ENCODE assay signal across 15 cellular contexts in the genomic region with DNA sequence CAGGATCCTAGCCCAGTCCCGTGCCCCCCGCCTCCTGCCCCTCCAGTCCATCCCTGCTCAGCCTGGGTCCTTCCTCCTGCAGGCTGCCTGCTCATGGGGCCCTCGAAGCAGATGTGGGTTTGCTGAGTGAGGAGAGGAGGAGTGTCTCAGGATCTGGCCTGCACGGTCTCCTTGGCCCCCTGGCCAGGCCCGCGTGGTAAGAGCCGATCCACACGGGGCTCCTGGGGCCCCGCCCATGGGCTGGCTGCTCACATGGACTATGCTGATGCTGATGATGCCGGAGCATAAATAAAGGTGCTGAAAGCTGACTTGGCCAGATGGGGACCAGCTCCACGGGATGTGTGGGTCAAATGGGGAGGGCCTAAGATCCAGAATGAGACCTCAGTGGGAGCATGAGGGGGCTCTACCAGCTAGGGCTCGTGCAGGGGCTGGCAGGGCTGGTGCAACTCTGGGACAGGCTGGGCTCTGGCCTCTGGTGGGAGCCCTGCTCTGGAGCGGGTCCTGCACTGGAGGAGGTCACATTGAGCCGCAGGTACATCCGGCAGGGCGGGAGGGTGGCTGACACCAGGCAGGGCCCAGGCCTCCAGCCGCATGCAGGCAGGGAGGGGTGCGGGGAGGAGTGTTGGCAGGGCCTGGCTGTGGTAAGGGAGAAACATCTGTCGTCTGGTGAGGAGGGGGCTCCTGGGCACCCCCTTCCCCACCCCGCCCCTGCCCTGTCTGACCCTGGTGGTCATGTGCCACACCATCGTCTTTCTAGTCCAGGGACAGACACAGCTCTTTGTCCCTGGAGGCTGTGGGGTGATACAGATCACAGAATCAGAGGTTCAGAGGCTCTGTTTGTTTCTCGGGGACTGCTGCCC.
DNase-seq lines count a peak whose midpoint lies in the region; ATAC-seq and FAIRE-seq lines count a peak whose summit lies in the region.
"Had no signal": no experiment of that assay in that cellular context is flagged by ENCODE, and none has a peak within 500 bp of the region (broad histone marks: within the 10 kb centered on the region; RNA-seq: fewer than 3 reads in every experiment).

No MANE protein-coding gene starts in this region.

- no peaks in the 10 kb centered on the region for H3K4me1 Mint-ChIP-seq in activated CD8-positive, alpha-beta memory T cell treated with anti-CD3 and anti-CD28 coated beads, Interleukin-2, amount 10 ng/mL, durations not matched to agents 7 days and 5 days

- DNase-seq in cardiac septum (ENCODE audit: low spot score): peak; percentile 67
- no peak for DNase-seq in left ventricle myocardium superior
- peak; percentile 16 for DNase-seq in activated CD8-positive, alpha-beta memory T cell treated with anti-CD3 and anti-CD28 coated beads, Interleukin-2, amount 10 ng/mL, durations not matched to agents 7 days and 5 days
- peak; percentile 84 for DNase-seq in mesenteric fat pad (ENCODE audit: low spot score)
- DNase-seq in frontal cortex (ENCODE audit: low spot score in 2 of 2): no peak
- no peak for DNase-seq in stimulated activated CD4-positive, alpha-beta T cell treated with anti-CD3 and anti-CD28 coated beads, Interleukin-4, amount 100 ng/mL, for 1 hour
- DNase-seq in SW480 (ENCODE audit: low spot score): no peak
- DNase-seq: ACHN; CD8-positive, alpha-beta memory T cell; GM23248; KBM-7; NCI-H1092; NCI-H226; NCI-H69; PC-9 had no signal

- no peak for ATAC-seq in left ventricle myocardium superior
- ATAC-seq in activated CD8-positive, alpha-beta memory T cell treated with anti-CD3 and anti-CD28 coated beads, Interleukin-2, amount 10 ng/mL, durations not matched to agents 7 days and 5 days: no peak

- intact Hi-C loops in cardiac septum (cut with DNase I): no loop called here
- intact Hi-C loops in left ventricle myocardium superior (cut with micrococcal nuclease): no loop called here

- H3K36me3 Mint-ChIP-seq in activated CD8-positive, alpha-beta memory T cell treated with anti-CD3 and anti-CD28 coated beads, Interleukin-2, amount 10 ng/mL, durations not matched to agents 7 days and 5 days: no peaks in the 10 kb centered on the region
- H3K36me3 Mint-ChIP-seq: CD8-positive, alpha-beta memory T cell had no signal

- no peak for FAIRE-seq in frontal cortex (lab: Jason Lieb, UNC)

- H3K9me3 Mint-ChIP-seq in activated CD8-positive, alpha-beta memory T cell treated with anti-CD3 and anti-CD28 coated beads, Interleukin-2, amount 10 ng/mL, durations not matched to agents 7 days and 5 days (ENCODE audit: low read depth): no peaks in the 10 kb centered on the region

- peaks cover 7% of the 10 kb centered on the region for H3K27me3 Mint-ChIP-seq in activated CD8-positive, alpha-beta memory T cell treated with anti-CD3 and anti-CD28 coated beads, Interleukin-2, amount 10 ng/mL, durations not matched to agents 7 days and 5 days

- no peak overlapping the region for H3K27ac Mint-ChIP-seq in activated CD8-positive, alpha-beta memory T cell treated with anti-CD3 and anti-CD28 coated beads, Interleukin-2, amount 10 ng/mL, durations not matched to agents 7 days and 5 days
- H3K27ac Mint-ChIP-seq: CD8-positive, alpha-beta memory T cell had no signal

- CTCF ChIA-PET in activated CD8-positive, alpha-beta memory T cell treated with anti-CD3 and anti-CD28 coated beads, Interleukin-2, amount 10 ng/mL, durations not matched to agents 7 days and 5 days (lab: Charles Lee): no interaction called here

- H3K4me3 Mint-ChIP-seq in activated CD8-positive, alpha-beta memory T cell treated with anti-CD3 and anti-CD28 coated beads, Interleukin-2, amount 10 ng/mL, durations not matched to agents 7 days and 5 days: no peak overlapping the region
- H3K4me3 Mint-ChIP-seq: CD8-positive, alpha-beta memory T cell had no signal

Comparison
In these comparisons a context has a peak if more than half of its experiments do, and no peak if none do; other contexts are left out.
1. DNase-seq: peak in cardiac septum (single experiment), activated CD8-positive, alpha-beta memory T cell treated with anti-CD3 and anti-CD28 coated beads, Interleukin-2, amount 10 ng/mL, durations not matched to agents 7 days and 5 days (single experiment) and mesenteric fat pad (single experiment); none in left ventricle myocardium superior (single experiment), frontal cortex (0 of 2), stimulated activated CD4-positive, alpha-beta T cell treated with anti-CD3 and anti-CD28 coated beads, Interleukin-4, amount 100 ng/mL, for 1 hour (single experiment) and SW480 (single experiment).